Comparison of ENCODE assay signal across 8 cellular contexts in the genomic region with DNA sequence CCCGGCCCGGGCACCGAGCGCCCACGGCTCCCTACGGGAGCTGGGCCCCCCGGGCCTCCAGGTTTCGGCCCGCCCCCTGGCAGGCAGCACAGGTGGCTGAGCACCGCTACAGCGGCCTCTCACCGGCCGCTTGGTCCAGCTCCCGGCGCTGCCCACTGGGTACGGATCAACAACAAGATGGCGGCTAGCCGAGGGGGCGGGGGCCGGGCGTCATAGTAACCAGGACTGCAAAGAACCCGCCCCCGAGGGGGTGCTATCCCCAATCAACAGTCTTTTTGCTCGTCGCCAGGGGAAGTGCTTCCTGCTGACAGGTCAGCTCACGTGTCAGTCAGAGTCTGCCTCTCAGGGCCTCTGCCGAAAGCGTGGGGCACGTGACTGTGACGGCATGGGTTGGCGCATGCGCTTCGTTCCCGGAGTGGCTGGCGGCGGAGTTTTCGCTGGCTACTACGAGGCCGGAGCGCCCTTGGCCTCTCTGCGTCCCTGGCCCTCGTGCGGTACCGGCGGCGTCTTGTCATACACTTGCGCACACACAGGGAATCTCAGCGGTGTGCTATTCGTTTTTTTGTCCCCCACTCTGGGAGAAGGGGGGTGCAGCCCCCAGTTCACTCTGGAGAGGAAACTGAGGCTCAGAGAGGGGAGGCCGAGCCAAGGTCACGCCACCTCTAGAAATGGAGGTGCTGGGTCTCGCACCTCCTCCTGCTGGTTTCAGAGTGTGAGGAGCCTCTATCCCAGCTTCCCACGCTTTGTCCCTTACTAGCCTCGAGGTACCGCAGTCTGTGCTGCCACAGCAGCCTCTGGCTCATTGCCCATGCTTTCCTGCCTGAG. TPM values are rescaled to one million over a fixed set of nuclear protein-coding genes. Genes with fewer than 3 reads are reported as not detected.
DNase-seq lines count a peak whose midpoint lies in the region; ATAC-seq and TF ChIP-seq lines count a peak whose summit lies in the region.

A gene (minus strand): TSS at position 186 of the 825 bp plus-strand sequence. CDS start 38,502 bp downstream, outside the sequence.

- H4K20me1 ChIP-seq in PC-3 (ENCODE audit: low read length), result no peaks in the 10 kb centered on the region

- DNase-seq in DMS153 (lab: John Stamatoyannopoulos, UW) (peak; percentile 93), PC-3 (peak; percentile 100), activated T-cell treated with anti-CD3 and anti-CD28 coated beads for 48 hours (ENCODE audit: low read depth) (peak; percentile 98), epithelial cell of prostate (ENCODE audit: low read depth, low spot score) (peak; percentile 99), mucosa of descending colon (peak; percentile 100)
- DNase-seq in stimulated activated CD8-positive, alpha-beta memory T cell treated with anti-CD3 and anti-CD28 coated beads, Interleukin-4, amount 100 ng/mL, for 24 hours (ENCODE audit: low read depth), result peak; percentile 100

- H3K4me2 ChIP-seq in PC-3 (ENCODE audit: low read length), result peak within 1 kb of the TSS; percentile 93

- no peak for TF ChIP-seq EP300 in Ishikawa (IDR thresholded peaks at IDR 0.05; ENCODE audit: borderline replicate concordance)

- H3K4me1 ChIP-seq in PC-3 (ENCODE audit: insufficient read depth, low read length), result peaks cover 14% of the 10 kb centered on the region
- peaks cover 32% of the 10 kb centered on the region for H3K4me1 ChIP-seq in mucosa of descending colon (ENCODE audit: low read depth)

- peaks cover under 1% of the 10 kb centered on the region; the same call in 1 of the 2 replicates for H3K36me3 ChIP-seq in PC-3 (ENCODE audit: low read depth, low read length)
- H3K36me3 ChIP-seq in mucosa of descending colon (ENCODE audit: low read depth), result peaks cover 3% of the 10 kb centered on the region

- BruUV-seq in PC-3 (replicated peaks; lab: Mats Ljungman, UMichigan), result no TSS peak

- no peaks in the 10 kb centered on the region for H3K27me3 ChIP-seq in PC-3 (ENCODE audit: low read length)

- no peak for TF ChIP-seq RAD21 in Ishikawa (IDR thresholded peaks at IDR 0.05; ENCODE audit: low read depth)

- H3F3A ChIP-seq in PC-3 (ENCODE audit: low read length, unreplicated experiment), result no peaks in the 10 kb centered on the region

- ATAC-seq in GM21576 (IDR thresholded peaks at IDR 0.05; ENCODE audit: unreplicated experiment), result peak; percentile 98
- peak; percentile 99 for ATAC-seq in PC-3
- ATAC-seq in mucosa of descending colon, result peak; percentile 99

- POLR2A ChIA-PET in PC-3 (lab: Charles Lee; ENCODE audit: unreplicated experiment), result interaction anchor here (0.5 to 0.7 kb wide), 3 partner anchors 15 to 143 kb away, joined by 3 to 6 read pairs (median 4); a partner anchor contains a TSS

- TF ChIP-seq CTCF in PC-3 (conservative IDR thresholded peaks at IDR 0.05; ENCODE audit: low read depth, low read length), result no peak
- TF ChIP-seq CTCF in mucosa of descending colon (IDR thresholded peaks at IDR 0.05), result no peak

- H3K79me2 ChIP-seq in PC-3 (ENCODE audit: low read length), result peaks cover 44% of the 10 kb centered on the region

- H3K9me3 ChIP-seq in PC-3 (ENCODE audit: low read length) (no peaks in the 10 kb centered on the region), mucosa of descending colon (no peaks in the 10 kb centered on the region)

- peak within 1 kb of the TSS; percentile 92 for H3K9ac ChIP-seq in PC-3 (ENCODE audit: low read length)

- H2AFZ ChIP-seq in PC-3 (ENCODE audit: low read length), result peak within 1 kb of the TSS; percentile 90

- CTCF ChIA-PET in PC-3 (lab: Charles Lee), result interaction anchor here (1.2 kb wide), 1 partner anchor 85 kb away, joined by 3 read pairs; no protein-coding TSS in a partner anchor

- peak within 1 kb of the TSS; percentile 87 for H3K4me3 ChIP-seq in PC-3 (ENCODE audit: low read length)
- H3K4me3 ChIP-seq in mucosa of descending colon, result peak within 1 kb of the TSS; percentile 99

- H3K9me2 ChIP-seq in PC-3 (replicated peaks; ENCODE audit: low read length), result no peaks in the 10 kb centered on the region

- intact Hi-C loops in PC-3 (cut with micrococcal nuclease) (loop anchor here (1.0 to 5.0 kb wide), 2 partner anchors 62 to 116 kb away; a partner anchor contains a TSS), mucosa of descending colon (cut with DNase I, micrococcal nuclease) (no loop called here)

- H3K27ac ChIP-seq in PC-3 (ENCODE audit: low read length) (peak within 1 kb of the TSS; percentile 50), epithelial cell of prostate (peak within 1 kb of the TSS; percentile 67)

TF ChIP-seq in Ishikawa, 13 proteins besides CTCF, POLR2A, EP300 and RAD21:
- TF ChIP-seq, protein P1, sequence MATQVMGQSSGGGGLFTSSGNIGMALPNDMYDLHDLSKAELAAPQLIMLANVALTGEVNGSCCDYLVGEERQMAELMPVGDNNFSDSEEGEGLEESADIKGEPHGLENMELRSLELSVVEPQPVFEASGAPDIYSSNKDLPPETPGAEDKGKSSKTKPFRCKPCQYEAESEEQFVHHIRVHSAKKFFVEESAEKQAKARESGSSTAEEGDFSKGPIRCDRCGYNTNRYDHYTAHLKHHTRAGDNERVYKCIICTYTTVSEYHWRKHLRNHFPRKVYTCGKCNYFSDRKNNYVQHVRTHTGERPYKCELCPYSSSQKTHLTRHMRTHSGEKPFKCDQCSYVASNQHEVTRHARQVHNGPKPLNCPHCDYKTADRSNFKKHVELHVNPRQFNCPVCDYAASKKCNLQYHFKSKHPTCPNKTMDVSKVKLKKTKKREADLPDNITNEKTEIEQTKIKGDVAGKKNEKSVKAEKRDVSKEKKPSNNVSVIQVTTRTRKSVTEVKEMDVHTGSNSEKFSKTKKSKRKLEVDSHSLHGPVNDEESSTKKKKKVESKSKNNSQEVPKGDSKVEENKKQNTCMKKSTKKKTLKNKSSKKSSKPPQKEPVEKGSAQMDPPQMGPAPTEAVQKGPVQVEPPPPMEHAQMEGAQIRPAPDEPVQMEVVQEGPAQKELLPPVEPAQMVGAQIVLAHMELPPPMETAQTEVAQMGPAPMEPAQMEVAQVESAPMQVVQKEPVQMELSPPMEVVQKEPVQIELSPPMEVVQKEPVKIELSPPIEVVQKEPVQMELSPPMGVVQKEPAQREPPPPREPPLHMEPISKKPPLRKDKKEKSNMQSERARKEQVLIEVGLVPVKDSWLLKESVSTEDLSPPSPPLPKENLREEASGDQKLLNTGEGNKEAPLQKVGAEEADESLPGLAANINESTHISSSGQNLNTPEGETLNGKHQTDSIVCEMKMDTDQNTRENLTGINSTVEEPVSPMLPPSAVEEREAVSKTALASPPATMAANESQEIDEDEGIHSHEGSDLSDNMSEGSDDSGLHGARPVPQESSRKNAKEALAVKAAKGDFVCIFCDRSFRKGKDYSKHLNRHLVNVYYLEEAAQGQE (IDR thresholded peaks at IDR 0.05; ENCODE audit: low read depth), result no peak
- TF ChIP-seq TAF1 (IDR thresholded peaks at IDR 0.05; ENCODE audit: low read depth) (peak; percentile 77), YY1 (IDR thresholded peaks at IDR 0.05; ENCODE audit: low read depth) (peak; percentile 90), EGR1 (IDR thresholded peaks at IDR 0.05) (no peak), NFIC (IDR thresholded peaks at IDR 0.05) (no peak), CREB1 (IDR thresholded peaks at IDR 0.05; ENCODE audit: low read depth) (0 out of 2 replicates have a peak, but pooled peaks have one; percentile 51), TEAD4 (IDR thresholded peaks at IDR 0.05) (no peak), CEBPB (IDR thresholded peaks at IDR 0.05) (no peak), TCF12 (IDR thresholded peaks at IDR 0.05; ENCODE audit: low read depth) (peak; percentile 21; the same call in 1 of the 2 replicates), ZBTB7A (IDR thresholded peaks at IDR 0.05; ENCODE audit: low read depth) (no peak), FOXM1 (IDR thresholded peaks at IDR 0.05; ENCODE audit: borderline replicate concordance, low read depth) (no peak)
- TF ChIP-seq, protein P2, sequence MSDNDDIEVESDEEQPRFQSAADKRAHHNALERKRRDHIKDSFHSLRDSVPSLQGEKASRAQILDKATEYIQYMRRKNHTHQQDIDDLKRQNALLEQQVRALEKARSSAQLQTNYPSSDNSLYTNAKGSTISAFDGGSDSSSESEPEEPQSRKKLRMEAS (IDR thresholded peaks at IDR 0.05), result peak; percentile 97
- TF ChIP-seq, protein P3, sequence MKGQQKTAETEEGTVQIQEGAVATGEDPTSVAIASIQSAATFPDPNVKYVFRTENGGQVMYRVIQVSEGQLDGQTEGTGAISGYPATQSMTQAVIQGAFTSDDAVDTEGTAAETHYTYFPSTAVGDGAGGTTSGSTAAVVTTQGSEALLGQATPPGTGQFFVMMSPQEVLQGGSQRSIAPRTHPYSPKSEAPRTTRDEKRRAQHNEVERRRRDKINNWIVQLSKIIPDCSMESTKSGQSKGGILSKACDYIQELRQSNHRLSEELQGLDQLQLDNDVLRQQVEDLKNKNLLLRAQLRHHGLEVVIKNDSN (IDR thresholded peaks at IDR 0.05), result peak; percentile 100

RNA-seq across cellular contexts. Expression of the gene that starts here (rescaled TPM):
- 50.3 and 51.0 TPM in 2 replicates for total RNA-seq in PC-3 (2014; rRNA removed)
- total RNA-seq in mucosa of descending colon, result 10 to 100 TPM; 33.1 to 52.5 (median 39.5) TPM

Comparison
In these comparisons a context has a peak if more than half of its experiments do, and no peak if none do; other contexts are left out.
1. Peak in every context shown above with its lines: DNase-seq, ATAC-seq, H3K4me3 ChIP-seq and H3K27ac ChIP-seq.